In the genomic region with DNA sequence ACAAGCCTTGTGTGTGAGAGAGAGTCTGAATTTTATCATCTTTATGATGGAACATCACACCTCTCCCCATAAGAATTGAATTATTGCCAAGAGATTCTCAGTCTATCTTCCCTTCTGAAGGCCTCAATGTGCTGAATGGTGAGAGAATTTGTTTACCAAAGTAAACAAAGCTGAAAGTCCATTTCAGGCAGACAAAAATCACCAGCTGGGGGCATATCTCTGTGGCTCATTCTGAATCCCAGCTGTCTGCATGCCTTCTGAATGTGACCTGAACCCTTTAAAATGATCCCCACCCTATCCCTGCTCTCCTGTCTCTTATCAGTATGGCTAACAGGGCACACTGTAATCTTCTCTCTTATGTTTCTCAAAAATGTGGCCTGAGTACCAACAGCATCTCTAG, we compare ENCODE assay signal across 17 cellular contexts.
"Had no signal": no experiment of that assay in that cellular context is flagged by ENCODE, and none has a peak within 500 bp of the region (broad histone marks: within the 10 kb centered on the region; RNA-seq: fewer than 3 reads in every experiment).

No MANE protein-coding gene starts in this region.

- H3K4me3 ChIP-seq: gastroesophageal sphincter, heart right ventricle, lung, neural progenitor cell, ovary, stomach, thoracic aorta had no signal

- H3K27me3 ChIP-seq: brain microvascular endothelial cell, gastroesophageal sphincter, heart right ventricle, neural progenitor cell, ovary, stomach had no signal

- H3K9me3 Mint-ChIP-seq: activated naive CD8-positive, alpha-beta T cell treated with anti-CD3 and anti-CD28 coated beads, Interleukin-2, amount 10 ng/mL, durations not matched to agents 7 days and 5 days; neural progenitor cell had no signal

- H3K36me3 Mint-ChIP-seq: activated naive CD8-positive, alpha-beta T cell treated with anti-CD3 and anti-CD28 coated beads, Interleukin-2, amount 10 ng/mL, durations not matched to agents 7 days and 5 days; naive B cell; neural progenitor cell had no signal

- DNase-seq: activated CD4-positive, CD25-positive, alpha-beta regulatory T cell treated with anti-CD3 and anti-CD28 coated beads, Interleukin-2, amount 50 U/mL, for 72 hours; activated naive CD4-positive, alpha-beta T cell; activated naive CD8-positive, alpha-beta T cell treated with anti-CD3 and anti-CD28 coated beads, Interleukin-2, amount 10 ng/mL, durations not matched to agents 7 days and 5 days; dermis blood vessel endothelial cell; heart right ventricle; left colon; midbrain; naive B cell; ovary; stimulated activated CD4-positive, alpha-beta T cell treated with anti-CD3 and anti-CD28 coated beads, Interleukin-12 subunit alpha, Interleukin-12 subunit beta, amount 100 ng/mL, for 4 hours; stimulated activated CD4-positive, alpha-beta T cell treated with anti-CD3 and anti-CD28 coated beads, Interleukin-2, amount 100 ng/mL, for 24 hours; stomach had no signal

- H3K27ac ChIP-seq: brain microvascular endothelial cell, gastroesophageal sphincter, heart right ventricle, neural progenitor cell, ovary, stomach, thoracic aorta had no signal

- H3K4me1 Mint-ChIP-seq: naive B cell, neural progenitor cell had no signal

- H3K27ac Mint-ChIP-seq: activated naive CD8-positive, alpha-beta T cell treated with anti-CD3 and anti-CD28 coated beads, Interleukin-2, amount 10 ng/mL, durations not matched to agents 7 days and 5 days; naive B cell; neural progenitor cell had no signal

- H3K4me3 Mint-ChIP-seq: activated naive CD8-positive, alpha-beta T cell treated with anti-CD3 and anti-CD28 coated beads, Interleukin-2, amount 10 ng/mL, durations not matched to agents 7 days and 5 days; naive B cell; neural progenitor cell had no signal

- H3K36me3 ChIP-seq: brain microvascular endothelial cell, gastroesophageal sphincter, heart right ventricle, neural progenitor cell, ovary, stomach, thoracic aorta had no signal

- H3K9me3 ChIP-seq: gastroesophageal sphincter, heart right ventricle, ovary, stomach, thoracic aorta had no signal

- H3K4me1 ChIP-seq: gastroesophageal sphincter, heart right ventricle, neural progenitor cell, stomach had no signal
